Comparison of ENCODE assay signal across 1 cellular context in the genomic region with DNA sequence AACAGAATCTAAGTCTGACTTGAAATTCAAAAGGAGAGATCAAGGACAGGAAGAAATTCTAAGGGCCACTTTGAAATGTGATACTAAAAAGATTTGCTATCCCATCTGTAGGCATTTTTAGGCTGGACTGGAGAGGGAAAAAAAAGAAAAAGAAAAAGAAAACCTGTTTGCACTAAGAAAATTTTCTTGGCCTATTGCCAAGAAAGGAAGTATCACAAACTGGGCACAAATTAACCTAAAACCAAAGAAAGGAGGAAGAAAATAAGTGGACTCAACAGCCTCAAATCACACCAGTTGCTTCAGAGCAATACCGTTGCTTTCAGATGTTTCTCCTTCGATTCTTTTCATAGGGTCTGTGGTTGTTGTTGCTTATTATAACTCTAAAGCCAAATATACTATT.
TF ChIP-seq lines count a peak whose summit lies in the region.

No MANE protein-coding gene starts in this region.

TF ChIP-seq in GM23338, 12 proteins besides CTCF, POLR2A, EP300 and RAD21 (continued from another document):
- no peak for TF ChIP-seq REST (IDR thresholded peaks at IDR 0.05; ENCODE audit: unreplicated experiment)
